In the genomic region with DNA sequence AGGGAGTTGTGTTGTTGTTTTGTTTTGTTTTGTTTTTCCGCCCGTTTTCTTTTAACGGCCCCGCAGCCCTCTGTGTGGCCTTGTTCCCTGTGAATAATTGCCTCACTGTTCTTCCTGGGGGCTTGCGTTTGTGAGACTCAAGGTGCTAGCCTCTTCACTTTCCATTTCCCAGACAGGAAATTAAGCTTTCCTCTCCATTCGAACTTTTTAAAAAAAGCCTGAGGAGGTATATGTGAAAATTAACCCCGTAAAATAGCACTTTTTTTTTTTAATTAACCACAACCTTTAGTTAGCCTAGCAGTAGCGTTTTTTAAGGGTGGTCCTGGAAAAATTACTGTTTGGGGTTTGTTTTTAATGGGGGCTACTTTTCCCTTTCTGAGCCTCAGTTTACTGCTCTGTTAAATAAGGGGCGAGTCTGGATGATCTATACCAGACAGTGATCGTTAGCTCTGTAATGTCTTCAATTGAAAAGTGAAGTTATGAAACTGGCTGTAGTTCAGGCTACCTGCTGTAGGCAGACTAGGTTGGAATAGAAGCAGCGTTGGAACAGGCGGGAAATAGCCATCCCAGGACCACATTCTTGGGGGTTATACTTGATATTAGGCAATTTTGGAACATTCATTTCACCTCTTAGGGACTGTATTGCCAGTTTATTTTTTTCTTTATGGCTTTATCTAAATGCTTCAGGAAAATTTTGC, we compare ENCODE assay signal across 8 cellular contexts. TPM values are rescaled to one million over a fixed set of nuclear protein-coding genes. Genes with fewer than 3 reads are reported as not detected.
DNase-seq lines count a peak whose midpoint lies in the region; ATAC-seq and TF ChIP-seq lines count a peak whose summit lies in the region.

No MANE protein-coding gene starts in this region.

- H3K4me1 ChIP-seq in smooth muscle cell (ENCODE audit: low read depth) = peaks cover 55% of the 10 kb centered on the region

- H3F3A ChIP-seq in smooth muscle cell (ENCODE audit: low read depth) = no peaks in the 10 kb centered on the region

- DNase-seq in ELR (ENCODE audit: low read depth) (peak; percentile 59), T-cell (peak in 1 of 34 experiments; percentile 15), fibroblast of the aortic adventitia (ENCODE audit: low read depth) (no peak), smooth muscle cell (lab: John Stamatoyannopoulos, UW; ENCODE audit: unreplicated experiment) (no peak), NCI-H2171 (lab: John Stamatoyannopoulos, UW) (no peak), DMS114 treated with DMSO at 0.1 percent for 48 hours (lab: John Stamatoyannopoulos, UW; ENCODE audit: unreplicated experiment) (no peak), kidney tubule cell (ENCODE audit: low spot score) (no peak)

- H3K4me1 Mint-ChIP-seq in T-cell = peaks cover 44 to 50% (median 44%) of the 10 kb centered on the region in 3 donors

- peak overlapping the region; percentile 81 for H3K27ac ChIP-seq in smooth muscle cell (ENCODE audit: low read depth)

- CTCF ChIA-PET in T-cell (lab: Charles Lee) = interaction anchor here (0.6 to 2.9 kb wide), 5 partner anchors 7 to 284 kb away, joined by 3 to 20 read pairs (median 7); no protein-coding TSS in a partner anchor

- H3K9ac ChIP-seq in smooth muscle cell (ENCODE audit: low read depth) = peak overlapping the region; percentile 91

- no peaks in the 10 kb centered on the region for H3K27me3 ChIP-seq in smooth muscle cell (ENCODE audit: low read depth)

- no peak for TF ChIP-seq CTCF in fibroblast of the aortic adventitia (IDR thresholded peaks at IDR 0.05; ENCODE audit: insufficient read depth, low read length)
- TF ChIP-seq CTCF in smooth muscle cell (IDR thresholded peaks at IDR 0.05; ENCODE audit: borderline replicate concordance, insufficient read depth, poor library complexity, severe bottlenecking) = no peak

- H3K4me3 ChIP-seq in fibroblast of the aortic adventitia (ENCODE audit: low read depth, low read length) (peak overlapping the region; percentile 97), smooth muscle cell (peak overlapping the region; percentile 76)

- peak overlapping the region; percentile 97 to 98 (median 98) for H3K4me3 Mint-ChIP-seq in T-cell

- H2AFZ ChIP-seq in smooth muscle cell (ENCODE audit: low read depth) = peak overlapping the region; percentile 26

- no peaks in the 10 kb centered on the region for H3K9me3 Mint-ChIP-seq in T-cell

- H3K36me3 ChIP-seq in smooth muscle cell (ENCODE audit: low read depth) = no peaks in the 10 kb centered on the region

- H4K20me1 ChIP-seq in smooth muscle cell (ENCODE audit: low read depth) = peaks cover 49% of the 10 kb centered on the region

- H3K27ac Mint-ChIP-seq in T-cell = peak overlapping the region; percentile 98

- WGBS in smooth muscle cell (ENCODE audit: low lambda C conversion rate) = 7% methylated on average over 12 of the region's 12 CpGs

- peak overlapping the region; percentile 96 for H3K4me2 ChIP-seq in smooth muscle cell

- ATAC-seq in HG02759 (IDR thresholded peaks at IDR 0.05; ENCODE audit: unreplicated experiment) (peak; percentile 4), T-cell (replicated peaks in 1 of 4) (peak in 2 of 4 experiments; percentile 1 to 10)

- no peaks in the 10 kb centered on the region for H3K27me3 Mint-ChIP-seq in T-cell

- POLR2A ChIA-PET in T-cell (lab: Charles Lee) = interaction anchor here (0.5 to 2.6 kb wide), 7 partner anchors 8 to 390 kb away, joined by 3 to 19 read pairs (median 9); a partner anchor contains a TSS

- H3K9me3 ChIP-seq in smooth muscle cell (replicated peaks; ENCODE audit: low read depth) = no peaks in the 10 kb centered on the region

- H3K36me3 Mint-ChIP-seq in T-cell = no peaks in the 10 kb centered on the region

- H3K79me2 ChIP-seq in smooth muscle cell (ENCODE audit: low read depth) = peaks cover 66% of the 10 kb centered on the region

RNA-seq across cellular contexts. Expression of a gene that starts 1.7 kb away (rescaled TPM):
- 100 to 1,000 TPM; 154 to 213 (median 178) TPM for total RNA-seq in T-cell
- 25.5 and 26.5 TPM in 2 replicates for total RNA-seq in fibroblast of the aortic adventitia (ENCODE audit: low replicate concordance)
- 31.3 and 35.8 TPM in 2 replicates for total RNA-seq in smooth muscle cell
- polyA plus RNA-seq in smooth muscle cell = 22.5 and 38.0 TPM in 2 replicates

RNA-seq across cellular contexts. Expression of a gene that starts 39.8 kb away (rescaled TPM):
- total RNA-seq in T-cell (10 to 100 TPM; 49.6 to 79.0 (median 69.3) TPM), fibroblast of the aortic adventitia (ENCODE audit: low replicate concordance) (24.5 and 33.1 TPM in 2 replicates), smooth muscle cell (12.1 and 17.7 TPM in 2 replicates)
- 32.9 and 46.7 TPM in 2 replicates for polyA plus RNA-seq in smooth muscle cell
